19 cellular contexts compared by ENCODE assay signal in genomic region chr14:50620341-50620740, GRCh38. TPM values are rescaled to one million over a fixed set of nuclear protein-coding genes. Genes with fewer than 3 reads are reported as not detected.
DNase-seq lines count a peak whose midpoint lies in the region; ATAC-seq and TF ChIP-seq lines count a peak whose summit lies in the region.
"Had no signal": no experiment of that assay in that cellular context is flagged by ENCODE, and none has a peak within 500 bp of the region (broad histone marks: within the 10 kb centered on the region; RNA-seq: fewer than 3 reads in every experiment).

No MANE protein-coding gene starts in this region.

- no peak overlapping the region for H2AFZ ChIP-seq in SK-N-SH (ENCODE audit: low read depth)

- WGBS in SK-N-SH (ENCODE audit: low lambda C conversion rate), result 66% methylated on average over 4 of the region's 4 CpGs

- DNase-seq in SK-N-SH, result no peak
- peak; percentile 26 for DNase-seq in astrocyte of the spinal cord (ENCODE audit: low read depth, low spot score)
- peak; percentile 24 for DNase-seq in fibroblast of pulmonary artery (ENCODE audit: low read depth)
- no peak for DNase-seq in substantia nigra (lab: John Stamatoyannopoulos, UW)
- DNase-seq in NCI-H446 (lab: John Stamatoyannopoulos, UW), result no peak
- DNase-seq in cortex of kidney (lab: John Stamatoyannopoulos, UW), result no peak
- DNase-seq: activated CD4-positive, alpha-beta T cell treated with anti-CD3 and anti-CD28 coated beads, Interleukin-2, amount 50 U/mL, for 4 hours; activated CD4-positive, CD25-positive, alpha-beta regulatory T cell; activated CD8-positive, alpha-beta memory T cell treated with anti-CD3 and anti-CD28 coated beads, Interleukin-2, amount 50 U/mL, for 4 hours; CD4-positive, alpha-beta T cell; cerebellar nuclear complex; GOT3; NCI-H187 treated with DMSO at 0.1 percent for 48 hours; upper lobe of left lung had no signal

- H3K27ac ChIP-seq in SK-N-SH (ENCODE audit: low read depth in 2 of 2, low read length in 1 of 2) (peak overlapping the region in 1 of 2 experiments; percentile 3; a peak in 1 of 4 replicates), substantia nigra (ENCODE audit: low read depth, low read length, poor library complexity, severe bottlenecking) (peak overlapping the region; percentile 1)
- H3K27ac ChIP-seq: 22Rv1, KMS-11, skin epidermis, upper lobe of left lung had no signal

- POLR2A ChIA-PET in SK-N-SH (lab: Yijun Ruan, JAX), result no interaction called here

- H3K27me3 ChIP-seq in SK-N-SH (ENCODE audit: insufficient read depth), result no peaks in the 10 kb centered on the region
- H3K27me3 ChIP-seq: upper lobe of left lung had no signal

- no peaks in the 10 kb centered on the region for H4K20me1 ChIP-seq in SK-N-SH (ENCODE audit: insufficient read depth)

- peak in 1 of 2 experiments; percentile 32; a peak in 1 of 4 replicates for TF ChIP-seq EP300 in SK-N-SH (IDR thresholded peaks at IDR 0.05; ENCODE audit: borderline replicate concordance in 1 of 2, low read depth in 1 of 2, low read length in 1 of 2)

- peaks cover 15 to 17% of the 10 kb centered on the region in 2 experiments for H3K36me3 ChIP-seq in SK-N-SH (replicated peaks in 1 of 2; ENCODE audit: control insufficient read depth in 1 of 2, insufficient read depth in 2 of 2, low read length in 1 of 2)

- TF ChIP-seq RAD21 in SK-N-SH (IDR thresholded peaks at IDR 0.05; ENCODE audit: low read length), result no peak

- no peak overlapping the region for H3K9ac ChIP-seq in SK-N-SH
- H3K9ac ChIP-seq: KMS-11 had no signal

- no peaks in the 10 kb centered on the region for H3K9me2 ChIP-seq in SK-N-SH

- no peaks in the 10 kb centered on the region for H3K79me2 ChIP-seq in SK-N-SH (ENCODE audit: insufficient read depth)

- H3K9me3 ChIP-seq in SK-N-SH, result no peaks in the 10 kb centered on the region
- H3K9me3 ChIP-seq: upper lobe of left lung had no signal

- peaks cover 9% of the 10 kb centered on the region for H3F3A ChIP-seq in SK-N-SH (replicated peaks; ENCODE audit: insufficient read depth)

- H3K4me3 ChIP-seq in SK-N-SH (ENCODE audit: low read depth in 2 of 2, low read length in 1 of 2), result no peak overlapping the region
- H3K4me3 ChIP-seq in astrocyte of the spinal cord (ENCODE audit: low read depth, low read length), result no peak overlapping the region
- no peak overlapping the region for H3K4me3 ChIP-seq in fibroblast of pulmonary artery (replicated peaks; ENCODE audit: low read depth, low read length)
- H3K4me3 ChIP-seq: skin epidermis, upper lobe of left lung had no signal

- H3K4me1 ChIP-seq in SK-N-SH (ENCODE audit: control insufficient read depth in 1 of 2, insufficient read depth in 2 of 2, low read depth in 1 of 2, low read length in 1 of 2), result peaks cover 0 to 11% of the 10 kb centered on the region in 2 experiments; a peak in 1 of 4 replicates
- H3K4me1 ChIP-seq: upper lobe of left lung had no signal

- CTCF ChIA-PET in SK-N-SH (lab: Yijun Ruan, JAX), result interaction anchor here (0.8 to 3.2 kb wide), 11 partner anchors 9 to 302 kb away, joined by 3 to 50 read pairs (median 5); no protein-coding TSS in a partner anchor

- no peak overlapping the region; the same call in 1 of the 2 replicates for H3K4me2 ChIP-seq in SK-N-SH
- H3K4me2 ChIP-seq: KMS-11 had no signal

- TF ChIP-seq CTCF in SK-N-SH (IDR thresholded peaks at IDR 0.05) (no peak), astrocyte of the spinal cord (IDR thresholded peaks at IDR 0.05; ENCODE audit: low read depth, low read length) (no peak), fibroblast of pulmonary artery (IDR thresholded peaks at IDR 0.05; ENCODE audit: low read length, missing control alignments) (no peak)

- ATAC-seq in SK-N-SH treated with all-trans-retinoic acid at 6 μM for 48 hours (no peak), GM19395 (IDR thresholded peaks at IDR 0.05; ENCODE audit: unreplicated experiment) (no peak)

- in situ Hi-C loops in astrocyte of the spinal cord (cut with HindIII; ENCODE audit: low sequenced_read_pairs), result no loop called here

TF ChIP-seq in SK-N-SH, 30 proteins besides CTCF, POLR2A, EP300 and RAD21:
- TF ChIP-seq GATA2 (CRISPR knock-in tag; IDR thresholded peaks at IDR 0.05), result no peak
- no peak for TF ChIP-seq ZBTB33 (IDR thresholded peaks at IDR 0.05; ENCODE audit: borderline replicate concordance, low read depth)
- TF ChIP-seq PBX3 (IDR thresholded peaks at IDR 0.05), result peak; percentile 48; the same call in 1 of the 2 replicates
- 0 out of 2 replicates have a peak, but pooled peaks have one; percentile 7 for TF ChIP-seq JUND (IDR thresholded peaks at IDR 0.05)
- TF ChIP-seq NFIC (IDR thresholded peaks at IDR 0.05; ENCODE audit: borderline replicate concordance), result peak; percentile 56
TF ChIP-seq in SK-N-SH: peak in this region for 3.

TF ChIP-seq in SK-N-SH treated with all-trans-retinoic acid at 6 μM for 48 hours, 23 proteins besides CTCF, POLR2A, EP300 and RAD21:
- no peak for TF ChIP-seq ZNF8 (CRISPR knock-in tag; IDR thresholded peaks at IDR 0.05)
- TF ChIP-seq ZFP30 (CRISPR knock-in tag; IDR thresholded peaks at IDR 0.05), result no peak
- TF ChIP-seq PATZ1 (CRISPR knock-in tag; IDR thresholded peaks at IDR 0.05; ENCODE audit: borderline replicate concordance), result no peak
- no peak for TF ChIP-seq GLIS3 (CRISPR knock-in tag; IDR thresholded peaks at IDR 0.05)
- TF ChIP-seq TCF4 (CRISPR knock-in tag; IDR thresholded peaks at IDR 0.05; ENCODE audit: borderline replicate concordance), result no peak
- TF ChIP-seq ZFP3 (CRISPR knock-in tag; IDR thresholded peaks at IDR 0.05), result no peak
- no peak for TF ChIP-seq PPARA (CRISPR knock-in tag; IDR thresholded peaks at IDR 0.05; ENCODE audit: borderline replicate concordance)

RNA-seq across cellular contexts. Expression of gene SAV1, which starts 47.8 kb away (rescaled TPM):
- 8.9 and 9.2 TPM in 2 replicates for polyA plus RNA-seq in SK-N-SH (2012; rRNA removed)
- 14.4 and 17.2 TPM in 2 replicates for polyA plus RNA-seq in SK-N-SH (2012; cell fraction: cytosol; rRNA removed)
- polyA plus RNA-seq in SK-N-SH (2012; cell fraction: nucleus; rRNA removed), result 3.5 and 6.3 TPM in 2 replicates

Comparison
In these comparisons a context has a peak if more than half of its experiments do, and no peak if none do; other contexts are left out.
1. DNase-seq: peak in astrocyte of the spinal cord (single experiment) and fibroblast of pulmonary artery (single experiment); none in SK-N-SH (single experiment), substantia nigra (0 of 49), NCI-H446 (0 of 2) and cortex of kidney (single experiment).